2 cellular contexts compared by ENCODE assay signal in the genomic region with DNA sequence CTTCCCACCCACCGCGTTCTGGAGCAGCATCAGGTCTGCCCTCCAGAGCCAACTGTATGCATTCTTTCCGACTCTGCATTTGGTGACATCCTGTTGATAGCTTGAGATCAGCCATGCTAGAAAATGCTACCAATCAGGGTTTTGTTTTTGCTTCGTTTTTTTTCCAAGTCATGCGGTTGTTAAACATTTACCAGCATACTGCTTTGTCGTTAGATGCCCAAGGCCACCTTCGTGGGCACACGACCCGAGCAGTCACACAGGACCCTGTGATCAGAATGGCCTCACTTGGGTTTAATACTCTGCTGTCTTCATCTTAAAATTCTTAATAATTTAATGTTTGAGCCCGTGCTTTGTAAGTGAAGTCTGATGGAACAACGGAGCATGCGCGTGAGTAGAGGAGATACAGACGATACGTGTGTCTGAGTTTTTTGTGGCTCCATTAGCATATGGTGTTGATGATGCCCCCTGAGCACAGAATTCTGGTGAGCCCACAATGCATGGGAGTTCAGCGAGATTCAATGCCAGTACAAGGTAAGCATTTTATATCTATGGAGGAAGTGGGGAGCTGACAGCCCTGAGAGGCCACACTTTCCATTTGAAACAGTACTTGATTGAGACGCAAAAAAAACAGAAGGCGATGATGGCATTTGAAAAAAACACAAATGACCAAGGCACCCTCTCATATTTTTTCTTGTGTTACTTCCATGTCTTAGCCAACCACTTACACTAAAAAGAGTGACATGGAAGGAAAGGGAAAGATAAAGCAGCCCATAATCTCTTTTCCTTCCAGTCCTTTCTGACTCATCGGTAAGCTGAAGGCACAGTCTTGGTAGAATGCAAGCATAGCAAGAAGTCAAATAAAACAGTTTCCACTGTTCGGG.
TF ChIP-seq lines count a peak whose summit lies in the region.

No MANE protein-coding gene starts in this region.

TF ChIP-seq in A549, 52 proteins besides CTCF, POLR2A, EP300 and RAD21:
- TF ChIP-seq RCOR1 (IDR thresholded peaks at IDR 0.05; ENCODE audit: low read depth, low read length) (no peak), JUN (IDR thresholded peaks at IDR 0.05) (no peak), EHMT2 (IDR thresholded peaks at IDR 0.05; ENCODE audit: low read depth) (no peak), ZNF302 (CRISPR knock-in tag; IDR thresholded peaks at IDR 0.05) (no peak), EHF (CRISPR knock-in tag; IDR thresholded peaks at IDR 0.05) (no peak), HOXB13 (CRISPR knock-in tag; IDR thresholded peaks at IDR 0.05; ENCODE audit: low read depth) (no peak), RARB (CRISPR knock-in tag; IDR thresholded peaks at IDR 0.05) (no peak), CHD4 (IDR thresholded peaks at IDR 0.05; ENCODE audit: borderline replicate concordance) (no peak), ZSCAN20 (CRISPR knock-in tag; IDR thresholded peaks at IDR 0.05) (no peak), NPAS2 (CRISPR knock-in tag; IDR thresholded peaks at IDR 0.05; ENCODE audit: borderline replicate concordance) (no peak)
- TF ChIP-seq, protein P1, sequence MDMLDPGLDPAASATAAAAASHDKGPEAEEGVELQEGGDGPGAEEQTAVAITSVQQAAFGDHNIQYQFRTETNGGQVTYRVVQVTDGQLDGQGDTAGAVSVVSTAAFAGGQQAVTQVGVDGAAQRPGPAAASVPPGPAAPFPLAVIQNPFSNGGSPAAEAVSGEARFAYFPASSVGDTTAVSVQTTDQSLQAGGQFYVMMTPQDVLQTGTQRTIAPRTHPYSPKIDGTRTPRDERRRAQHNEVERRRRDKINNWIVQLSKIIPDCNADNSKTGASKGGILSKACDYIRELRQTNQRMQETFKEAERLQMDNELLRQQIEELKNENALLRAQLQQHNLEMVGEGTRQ (IDR thresholded peaks at IDR 0.05), result no peak

TF ChIP-seq in IMR-90, 13 proteins besides CTCF, POLR2A, EP300 and RAD21:
- TF ChIP-seq CEBPB (IDR thresholded peaks at IDR 0.05; ENCODE audit: low read depth, low read length) (no peak), RFX5 (IDR thresholded peaks at IDR 0.05; ENCODE audit: low read depth, low read length) (no peak), CHD1 (IDR thresholded peaks at IDR 0.05; ENCODE audit: low read depth, low read length) (no peak), NFE2L2 (IDR thresholded peaks at IDR 0.05; ENCODE audit: low read depth, low read length) (no peak), RCOR1 (IDR thresholded peaks at IDR 0.05; ENCODE audit: insufficient replicate concordance, low read length) (no peak), FOS (IDR thresholded peaks at IDR 0.05; ENCODE audit: low read depth, low read length) (no peak), SMC3 (IDR thresholded peaks at IDR 0.05; ENCODE audit: low read depth, low read length) (no peak), MXI1 (IDR thresholded peaks at IDR 0.05; ENCODE audit: borderline replicate concordance, low read depth, low read length) (no peak), MAZ (IDR thresholded peaks at IDR 0.05; ENCODE audit: borderline replicate concordance, low read depth, low read length) (no peak), MAFK (IDR thresholded peaks at IDR 0.05; ENCODE audit: low read depth, low read length) (no peak), BHLHE40 (IDR thresholded peaks at IDR 0.05; ENCODE audit: low read depth, low read length) (no peak)
- TF ChIP-seq, protein P1 (IDR thresholded peaks at IDR 0.05; ENCODE audit: low read depth, low read length), result no peak
- TF ChIP-seq, protein P2, sequence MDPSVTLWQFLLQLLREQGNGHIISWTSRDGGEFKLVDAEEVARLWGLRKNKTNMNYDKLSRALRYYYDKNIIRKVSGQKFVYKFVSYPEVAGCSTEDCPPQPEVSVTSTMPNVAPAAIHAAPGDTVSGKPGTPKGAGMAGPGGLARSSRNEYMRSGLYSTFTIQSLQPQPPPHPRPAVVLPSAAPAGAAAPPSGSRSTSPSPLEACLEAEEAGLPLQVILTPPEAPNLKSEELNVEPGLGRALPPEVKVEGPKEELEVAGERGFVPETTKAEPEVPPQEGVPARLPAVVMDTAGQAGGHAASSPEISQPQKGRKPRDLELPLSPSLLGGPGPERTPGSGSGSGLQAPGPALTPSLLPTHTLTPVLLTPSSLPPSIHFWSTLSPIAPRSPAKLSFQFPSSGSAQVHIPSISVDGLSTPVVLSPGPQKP (IDR thresholded peaks at IDR 0.05; ENCODE audit: borderline replicate concordance, low read depth, low read length), result no peak
